ENCODE assay signal across 15 cellular contexts in the genomic region with DNA sequence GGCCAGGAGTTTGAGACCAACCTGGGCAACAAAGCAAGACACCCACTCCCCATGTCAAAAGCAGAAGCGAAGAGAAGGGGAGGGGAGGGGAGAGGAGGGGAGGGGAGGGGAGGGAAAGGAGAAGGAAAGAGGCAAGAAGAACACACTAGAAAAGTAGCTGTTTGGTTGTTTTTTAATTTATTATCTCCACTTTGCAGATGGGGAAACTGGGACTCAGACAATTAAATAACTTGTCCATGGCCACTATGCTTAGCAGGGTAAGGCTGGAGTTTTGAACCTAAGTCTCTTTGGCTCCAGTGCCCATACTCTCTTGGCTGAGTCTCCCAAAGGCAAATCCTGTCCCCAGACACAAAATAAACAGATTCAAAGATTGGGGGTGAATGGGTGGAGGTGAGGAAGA. TPM values are rescaled to one million over a fixed set of nuclear protein-coding genes. Genes with fewer than 3 reads are reported as not detected.
DNase-seq lines count a peak whose midpoint lies in the region.
"Had no signal": no experiment of that assay in that cellular context is flagged by ENCODE, and none has a peak within 500 bp of the region (broad histone marks: within the 10 kb centered on the region; RNA-seq: fewer than 3 reads in every experiment).

No MANE protein-coding gene starts in this region.

- H3K14ac ChIP-seq in trophoblast cell (ENCODE audit: low read length) = no peak overlapping the region

- peaks cover 21% of the 10 kb centered on the region for H3K79me1 ChIP-seq in trophoblast cell (ENCODE audit: low read length)

- H2AFZ ChIP-seq in trophoblast cell (ENCODE audit: insufficient read depth, low read length, poor library complexity) = no peak overlapping the region
- H2AFZ ChIP-seq: GM23338 had no signal

- H3K4me3 Mint-ChIP-seq in dendritic cell treated with granulocyte-macrophage colony-stimulating factor and Interleukin-4, amounts not matched to agents 40 ng/mL and 50 ng/mL, for 4 days = no peak overlapping the region
- H3K4me3 Mint-ChIP-seq: CD8-positive, alpha-beta T cell; GM23338 had no signal

- peak; percentile 14 for DNase-seq in OCI-M1 (lab: John Stamatoyannopoulos, UW)
- DNase-seq in trophoblast cell = no peak
- DNase-seq in kidney tubule cell (ENCODE audit: low spot score) = no peak
- DNase-seq in NCI-H1048 (lab: John Stamatoyannopoulos, UW) = no peak
- no peak for DNase-seq in globus pallidus (ENCODE audit: low spot score)
- DNase-seq: BE2C; Calu3; CD8-positive, alpha-beta T cell; DMS79 treated with DMSO at 0.1 percent for 48 hours; GF-D8; HCEC 1CT had no signal

- peak overlapping the region; percentile 62 for H2BK12ac ChIP-seq in trophoblast cell (ENCODE audit: low read length)

- H3K27ac Mint-ChIP-seq in dendritic cell treated with granulocyte-macrophage colony-stimulating factor and Interleukin-4, amounts not matched to agents 40 ng/mL and 50 ng/mL, for 4 days = peak overlapping the region; percentile 87
- H3K27ac Mint-ChIP-seq: CD8-positive, alpha-beta T cell; GM23338 had no signal

- intact Hi-C loops in dendritic cell treated with granulocyte-macrophage colony-stimulating factor and Interleukin-4, amounts not matched to agents 40 ng/mL and 50 ng/mL, for 4 days (cut with micrococcal nuclease) = no loop called here

- H3K4ac ChIP-seq in trophoblast cell (ENCODE audit: low read depth, low read length) = no peak overlapping the region

- H2BK120ac ChIP-seq in trophoblast cell (ENCODE audit: insufficient read depth, low read length, poor library complexity) = no peak overlapping the region

- WGBS in trophoblast cell (ENCODE audit: extremely low coverage, insufficient coverage, insufficient read length) = no CpG with 5 or more reads among the region's 1 CpG

- no peaks in the 10 kb centered on the region for H3K36me3 Mint-ChIP-seq in dendritic cell treated with granulocyte-macrophage colony-stimulating factor and Interleukin-4, amounts not matched to agents 40 ng/mL and 50 ng/mL, for 4 days (ENCODE audit: low read depth)
- H3K36me3 Mint-ChIP-seq: CD8-positive, alpha-beta T cell had no signal

- H3K79me2 ChIP-seq in trophoblast cell (ENCODE audit: control insufficient read depth, insufficient read depth, low read length, poor library complexity) = no peaks in the 10 kb centered on the region

- no peak overlapping the region for H4K12ac ChIP-seq in trophoblast cell (ENCODE audit: low read depth, low read length)

- peak overlapping the region in 1 of 10 experiments; percentile 12; a peak in 2 of 20 replicates for H3K4me3 ChIP-seq in BLaER1 treated with 17β-estradiol and CSF1 and Interleukin-3, amounts not matched to agents 10 nM and 100 nM
- no peak overlapping the region for H3K4me3 ChIP-seq in trophoblast cell (ENCODE audit: low read depth, low read length)
- H3K4me3 ChIP-seq: GM23338 had no signal

- H3K27me3 Mint-ChIP-seq in dendritic cell treated with granulocyte-macrophage colony-stimulating factor and Interleukin-4, amounts not matched to agents 40 ng/mL and 50 ng/mL, for 4 days = no peaks in the 10 kb centered on the region

- H3K27me3 ChIP-seq in BLaER1 treated with 17β-estradiol and CSF1 and Interleukin-3, amounts not matched to agents 10 nM and 100 nM = no peaks in the 10 kb centered on the region
- no peaks in the 10 kb centered on the region for H3K27me3 ChIP-seq in trophoblast cell (ENCODE audit: insufficient read depth, low read length)
- H3K27me3 ChIP-seq: BE2C had no signal

- H2AK5ac ChIP-seq in trophoblast cell (ENCODE audit: low read length) = peak overlapping the region; percentile 28

- no peak overlapping the region for H3K23ac ChIP-seq in trophoblast cell (ENCODE audit: low read length)

- no peaks in the 10 kb centered on the region for H3K9me3 Mint-ChIP-seq in dendritic cell treated with granulocyte-macrophage colony-stimulating factor and Interleukin-4, amounts not matched to agents 40 ng/mL and 50 ng/mL, for 4 days
- H3K9me3 Mint-ChIP-seq: CD8-positive, alpha-beta T cell had no signal

- no peaks in the 10 kb centered on the region for H4K20me1 ChIP-seq in BLaER1 treated with 17β-estradiol and CSF1 and Interleukin-3, amounts not matched to agents 10 nM and 100 nM

- no peak overlapping the region for H4K8ac ChIP-seq in trophoblast cell (ENCODE audit: low read depth, low read length)

- no peak overlapping the region for H2BK5ac ChIP-seq in trophoblast cell (ENCODE audit: low read depth, low read length, poor library complexity)

- no peaks in the 10 kb centered on the region for H3K36me3 ChIP-seq in BLaER1 treated with 17β-estradiol and CSF1 and Interleukin-3, amounts not matched to agents 10 nM and 100 nM
- H3K36me3 ChIP-seq in trophoblast cell (ENCODE audit: control insufficient read depth in 1 of 2, insufficient read depth in 2 of 2, low read length in 2 of 2) = no peaks in the 10 kb centered on the region
- H3K36me3 ChIP-seq: BE2C had no signal

- peak overlapping the region in 7 of 11 experiments; percentile 70 to 89 (median 79); a peak in 13 of 22 replicates for H3K9ac ChIP-seq in BLaER1 treated with 17β-estradiol and CSF1 and Interleukin-3, amounts not matched to agents 10 nM and 100 nM
- H3K9ac ChIP-seq in trophoblast cell (ENCODE audit: low read length) = no peak overlapping the region

- H3K4me1 ChIP-seq in BLaER1 treated with 17β-estradiol and CSF1 and Interleukin-3, amounts not matched to agents 10 nM and 100 nM = peaks cover 43 to 97% (median 80%) of the 10 kb centered on the region in 10 experiments
- peaks cover 7 to 13% of the 10 kb centered on the region in 2 experiments for H3K4me1 ChIP-seq in trophoblast cell (ENCODE audit: control insufficient read depth in 1 of 2, insufficient read depth in 2 of 2, low read length in 2 of 2)

- H3K18ac ChIP-seq in trophoblast cell (ENCODE audit: low read length) = no peak overlapping the region

- H4K91ac ChIP-seq in trophoblast cell (ENCODE audit: low read depth, low read length) = peak overlapping the region; percentile 48

- H3K4me1 Mint-ChIP-seq in dendritic cell treated with granulocyte-macrophage colony-stimulating factor and Interleukin-4, amounts not matched to agents 40 ng/mL and 50 ng/mL, for 4 days (ENCODE audit: low read depth) = peaks cover 80% of the 10 kb centered on the region

- H3K4me2 ChIP-seq in BLaER1 treated with 17β-estradiol and CSF1 and Interleukin-3, amounts not matched to agents 10 nM and 100 nM = peak overlapping the region in 9 of 11 experiments; percentile 61 to 91 (median 87); a peak in 17 of 22 replicates
- no peak overlapping the region for H3K4me2 ChIP-seq in trophoblast cell (ENCODE audit: low read length)
- H3K4me2 ChIP-seq: GM23338 had no signal

- H3K27ac ChIP-seq in BLaER1 treated with 17β-estradiol and CSF1 and Interleukin-3, amounts not matched to agents 10 nM and 100 nM = peak overlapping the region; percentile 71 to 99 (median 90); a peak in 20 of 22 replicates
- no peak overlapping the region for H3K27ac ChIP-seq in trophoblast cell (ENCODE audit: low read depth, low read length)
- H3K27ac ChIP-seq: C4-2B had no signal

- H3K9me3 ChIP-seq in BLaER1 treated with 17β-estradiol and CSF1 and Interleukin-3, amounts not matched to agents 10 nM and 100 nM (replicated peaks in 1 of 11) = no peaks in the 10 kb centered on the region
- H3K9me3 ChIP-seq in trophoblast cell (ENCODE audit: insufficient read depth, low read depth, low read length) = no peaks in the 10 kb centered on the region
- H3K9me3 ChIP-seq: BE2C had no signal

RNA-seq across cellular contexts. Expression of gene GHRH, which starts 12.4 kb away (rescaled TPM):
- polyA plus RNA-seq in trophoblast cell (2013) = 0.11 and 0.19 TPM in 2 replicates

RNA-seq across cellular contexts. Expression of gene MANBAL, which starts 15.5 kb away (rescaled TPM):
- polyA plus RNA-seq in trophoblast cell (2013) = 61.2 and 63.9 TPM in 2 replicates
